Comparison of ENCODE assay signal across 1 cellular context in the genomic region with DNA sequence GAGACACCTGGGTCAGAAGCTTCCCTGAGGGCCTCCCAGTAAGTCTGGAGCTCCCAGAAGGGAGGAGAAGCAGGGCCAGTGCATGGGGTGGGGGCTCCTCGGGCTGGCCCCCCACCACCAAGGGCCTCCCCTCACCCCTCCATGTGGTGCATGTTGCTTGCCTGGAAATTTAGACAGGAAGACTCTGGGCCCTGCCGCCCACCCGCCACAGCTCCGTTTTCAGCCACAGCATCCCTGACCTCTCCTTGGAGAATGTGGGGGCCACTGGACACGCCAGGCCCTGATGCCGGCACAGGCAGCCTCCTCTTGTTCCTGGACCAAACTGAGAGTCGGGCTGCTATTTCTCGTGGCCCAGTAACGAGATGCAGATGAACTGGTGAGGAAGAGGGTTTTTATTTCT.
TF ChIP-seq lines count a peak whose summit lies in the region.

No MANE protein-coding gene starts in this region.

TF ChIP-seq in GM23338, 12 proteins besides CTCF, POLR2A, EP300 and RAD21:
- TF ChIP-seq, protein P1, sequence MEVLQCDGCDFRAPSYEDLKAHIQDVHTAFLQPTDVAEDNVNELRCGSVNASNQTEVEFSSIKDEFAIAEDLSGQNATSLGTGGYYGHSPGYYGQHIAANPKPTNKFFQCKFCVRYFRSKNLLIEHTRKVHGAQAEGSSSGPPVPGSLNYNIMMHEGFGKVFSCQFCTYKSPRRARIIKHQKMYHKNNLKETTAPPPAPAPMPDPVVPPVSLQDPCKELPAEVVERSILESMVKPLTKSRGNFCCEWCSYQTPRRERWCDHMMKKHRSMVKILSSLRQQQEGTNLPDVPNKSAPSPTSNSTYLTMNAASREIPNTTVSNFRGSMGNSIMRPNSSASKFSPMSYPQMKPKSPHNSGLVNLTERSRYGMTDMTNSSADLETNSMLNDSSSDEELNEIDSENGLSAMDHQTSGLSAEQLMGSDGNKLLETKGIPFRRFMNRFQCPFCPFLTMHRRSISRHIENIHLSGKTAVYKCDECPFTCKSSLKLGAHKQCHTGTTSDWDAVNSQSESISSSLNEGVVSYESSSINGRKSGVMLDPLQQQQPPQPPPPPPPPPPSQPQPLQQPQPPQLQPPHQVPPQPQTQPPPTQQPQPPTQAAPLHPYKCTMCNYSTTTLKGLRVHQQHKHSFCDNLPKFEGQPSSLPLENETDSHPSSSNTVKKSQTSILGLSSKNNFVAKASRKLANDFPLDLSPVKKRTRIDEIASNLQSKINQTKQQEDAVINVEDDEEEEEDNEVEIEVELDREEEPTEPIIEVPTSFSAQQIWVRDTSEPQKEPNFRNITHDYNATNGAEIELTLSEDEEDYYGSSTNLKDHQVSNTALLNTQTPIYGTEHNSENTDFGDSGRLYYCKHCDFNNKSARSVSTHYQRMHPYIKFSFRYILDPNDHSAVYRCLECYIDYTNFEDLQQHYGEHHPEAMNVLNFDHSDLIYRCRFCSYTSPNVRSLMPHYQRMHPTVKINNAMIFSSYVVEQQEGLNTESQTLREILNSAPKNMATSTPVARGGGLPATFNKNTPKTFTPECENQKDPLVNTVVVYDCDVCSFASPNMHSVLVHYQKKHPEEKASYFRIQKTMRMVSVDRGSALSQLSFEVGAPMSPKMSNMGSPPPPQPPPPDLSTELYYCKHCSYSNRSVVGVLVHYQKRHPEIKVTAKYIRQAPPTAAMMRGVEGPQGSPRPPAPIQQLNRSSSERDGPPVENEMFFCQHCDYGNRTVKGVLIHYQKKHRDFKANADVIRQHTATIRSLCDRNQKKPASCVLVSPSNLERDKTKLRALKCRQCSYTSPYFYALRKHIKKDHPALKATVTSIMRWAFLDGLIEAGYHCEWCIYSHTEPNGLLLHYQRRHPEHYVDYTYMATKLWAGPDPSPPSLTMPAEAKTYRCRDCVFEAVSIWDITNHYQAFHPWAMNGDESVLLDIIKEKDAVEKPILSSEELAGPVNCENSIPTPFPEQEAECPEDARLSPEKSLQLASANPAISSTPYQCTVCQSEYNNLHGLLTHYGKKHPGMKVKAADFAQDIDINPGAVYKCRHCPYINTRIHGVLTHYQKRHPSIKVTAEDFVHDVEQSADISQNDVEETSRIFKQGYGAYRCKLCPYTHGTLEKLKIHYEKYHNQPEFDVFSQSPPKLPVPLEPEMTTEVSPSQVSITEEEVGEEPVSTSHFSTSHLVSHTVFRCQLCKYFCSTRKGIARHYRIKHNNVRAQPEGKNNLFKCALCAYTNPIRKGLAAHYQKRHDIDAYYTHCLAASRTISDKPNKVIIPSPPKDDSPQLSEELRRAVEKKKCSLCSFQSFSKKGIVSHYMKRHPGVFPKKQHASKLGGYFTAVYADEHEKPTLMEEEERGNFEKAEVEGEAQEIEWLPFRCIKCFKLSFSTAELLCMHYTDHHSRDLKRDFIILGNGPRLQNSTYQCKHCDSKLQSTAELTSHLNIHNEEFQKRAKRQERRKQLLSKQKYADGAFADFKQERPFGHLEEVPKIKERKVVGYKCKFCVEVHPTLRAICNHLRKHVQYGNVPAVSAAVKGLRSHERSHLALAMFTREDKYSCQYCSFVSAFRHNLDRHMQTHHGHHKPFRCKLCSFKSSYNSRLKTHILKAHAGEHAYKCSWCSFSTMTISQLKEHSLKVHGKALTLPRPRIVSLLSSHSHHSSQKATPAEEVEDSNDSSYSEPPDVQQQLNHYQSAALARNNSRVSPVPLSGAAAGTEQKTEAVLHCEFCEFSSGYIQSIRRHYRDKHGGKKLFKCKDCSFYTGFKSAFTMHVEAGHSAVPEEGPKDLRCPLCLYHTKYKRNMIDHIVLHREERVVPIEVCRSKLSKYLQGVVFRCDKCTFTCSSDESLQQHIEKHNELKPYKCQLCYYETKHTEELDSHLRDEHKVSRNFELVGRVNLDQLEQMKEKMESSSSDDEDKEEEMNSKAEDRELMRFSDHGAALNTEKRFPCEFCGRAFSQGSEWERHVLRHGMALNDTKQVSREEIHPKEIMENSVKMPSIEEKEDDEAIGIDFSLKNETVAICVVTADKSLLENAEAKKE (CRISPR knock-in tag; IDR thresholded peaks at IDR 0.05) = no peak
- TF ChIP-seq, protein P2, sequence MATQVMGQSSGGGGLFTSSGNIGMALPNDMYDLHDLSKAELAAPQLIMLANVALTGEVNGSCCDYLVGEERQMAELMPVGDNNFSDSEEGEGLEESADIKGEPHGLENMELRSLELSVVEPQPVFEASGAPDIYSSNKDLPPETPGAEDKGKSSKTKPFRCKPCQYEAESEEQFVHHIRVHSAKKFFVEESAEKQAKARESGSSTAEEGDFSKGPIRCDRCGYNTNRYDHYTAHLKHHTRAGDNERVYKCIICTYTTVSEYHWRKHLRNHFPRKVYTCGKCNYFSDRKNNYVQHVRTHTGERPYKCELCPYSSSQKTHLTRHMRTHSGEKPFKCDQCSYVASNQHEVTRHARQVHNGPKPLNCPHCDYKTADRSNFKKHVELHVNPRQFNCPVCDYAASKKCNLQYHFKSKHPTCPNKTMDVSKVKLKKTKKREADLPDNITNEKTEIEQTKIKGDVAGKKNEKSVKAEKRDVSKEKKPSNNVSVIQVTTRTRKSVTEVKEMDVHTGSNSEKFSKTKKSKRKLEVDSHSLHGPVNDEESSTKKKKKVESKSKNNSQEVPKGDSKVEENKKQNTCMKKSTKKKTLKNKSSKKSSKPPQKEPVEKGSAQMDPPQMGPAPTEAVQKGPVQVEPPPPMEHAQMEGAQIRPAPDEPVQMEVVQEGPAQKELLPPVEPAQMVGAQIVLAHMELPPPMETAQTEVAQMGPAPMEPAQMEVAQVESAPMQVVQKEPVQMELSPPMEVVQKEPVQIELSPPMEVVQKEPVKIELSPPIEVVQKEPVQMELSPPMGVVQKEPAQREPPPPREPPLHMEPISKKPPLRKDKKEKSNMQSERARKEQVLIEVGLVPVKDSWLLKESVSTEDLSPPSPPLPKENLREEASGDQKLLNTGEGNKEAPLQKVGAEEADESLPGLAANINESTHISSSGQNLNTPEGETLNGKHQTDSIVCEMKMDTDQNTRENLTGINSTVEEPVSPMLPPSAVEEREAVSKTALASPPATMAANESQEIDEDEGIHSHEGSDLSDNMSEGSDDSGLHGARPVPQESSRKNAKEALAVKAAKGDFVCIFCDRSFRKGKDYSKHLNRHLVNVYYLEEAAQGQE (IDR thresholded peaks at IDR 0.05; ENCODE audit: unreplicated experiment) = no peak
- TF ChIP-seq NANOG (IDR thresholded peaks at IDR 0.05; ENCODE audit: borderline replicate concordance) = no peak
- TF ChIP-seq, protein P3, sequence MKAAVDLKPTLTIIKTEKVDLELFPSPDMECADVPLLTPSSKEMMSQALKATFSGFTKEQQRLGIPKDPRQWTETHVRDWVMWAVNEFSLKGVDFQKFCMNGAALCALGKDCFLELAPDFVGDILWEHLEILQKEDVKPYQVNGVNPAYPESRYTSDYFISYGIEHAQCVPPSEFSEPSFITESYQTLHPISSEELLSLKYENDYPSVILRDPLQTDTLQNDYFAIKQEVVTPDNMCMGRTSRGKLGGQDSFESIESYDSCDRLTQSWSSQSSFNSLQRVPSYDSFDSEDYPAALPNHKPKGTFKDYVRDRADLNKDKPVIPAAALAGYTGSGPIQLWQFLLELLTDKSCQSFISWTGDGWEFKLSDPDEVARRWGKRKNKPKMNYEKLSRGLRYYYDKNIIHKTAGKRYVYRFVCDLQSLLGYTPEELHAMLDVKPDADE (IDR thresholded peaks at IDR 0.05) = no peak
- no peak for TF ChIP-seq POLR2AphosphoS5 (IDR thresholded peaks at IDR 0.05; ENCODE audit: low read depth)
- TF ChIP-seq JUNB (IDR thresholded peaks at IDR 0.05; ENCODE audit: unreplicated experiment) = no peak
- TF ChIP-seq CREB1 (CRISPR knock-in tag; IDR thresholded peaks at IDR 0.05; ENCODE audit: low read depth) = no peak
- TF ChIP-seq STAT1 (IDR thresholded peaks at IDR 0.05; ENCODE audit: unreplicated experiment) = no peak
- no peak for TF ChIP-seq EZH2 (IDR thresholded peaks at IDR 0.05; ENCODE audit: low read depth, unreplicated experiment)
- no peak for TF ChIP-seq EZH2phosphoT487 (IDR thresholded peaks at IDR 0.05; ENCODE audit: unreplicated experiment)
- TF ChIP-seq ZNF331 (CRISPR knock-in tag; IDR thresholded peaks at IDR 0.05; ENCODE audit: low read depth) = no peak
- no peak for TF ChIP-seq ZNF114 (CRISPR knock-in tag; IDR thresholded peaks at IDR 0.05)
